Comparison of ENCODE assay signal across 24 cellular contexts in genomic region chr18:62749389-62749788, GRCh38.
"Had no signal": no experiment of that assay in that cellular context is flagged by ENCODE, and none has a peak within 500 bp of the region (broad histone marks: within the 10 kb centered on the region; RNA-seq: fewer than 3 reads in every experiment).

No MANE protein-coding gene starts in this region.

- H3K9me3 ChIP-seq: gastrocnemius medialis, lower lobe of right lung, neutrophil, pancreas, right lobe of liver, stomach, thyroid gland had no signal

- ATAC-seq: esophagus mucosa; gastrocnemius medialis; left ventricle myocardium superior; lower lobe of right lung; natural killer cell treated with Interleukin-12 subunit alpha and Interleukin-12 subunit beta and Interleukin-15 and Interleukin-18, amount 100 ng/mL, for 72 hours; pancreas; right lobe of liver had no signal

- H3K36me3 ChIP-seq: gastrocnemius medialis, lower lobe of right lung, neutrophil, pancreas, right lobe of liver, stomach, thyroid gland had no signal

- H3K36me3 Mint-ChIP-seq: natural killer cell treated with Interleukin-12 subunit alpha and Interleukin-12 subunit beta and Interleukin-15 and Interleukin-18, amount 100 ng/mL, for 72 hours; type B pancreatic cell had no signal

- DNase-seq: dorsolateral prefrontal cortex; effector CD4-positive, alpha-beta T cell; foreskin fibroblast; gastrocnemius medialis; head of caudate nucleus; left ventricle myocardium superior; lower lobe of right lung; pancreas; retina; right lobe of liver; small intestine; stimulated activated CD4-positive, alpha-beta T cell treated with anti-CD3 and anti-CD28 coated beads, Interleukin-15, amount 100 ng/mL, for 24 hours; stimulated activated CD4-positive, alpha-beta T cell treated with anti-CD3 and anti-CD28 coated beads, Interleukin-4, amount 100 ng/mL, for 1 hour; stimulated activated CD8-positive, alpha-beta memory T cell treated with anti-CD3 and anti-CD28 coated beads, Interleukin-4, amount 100 ng/mL, for 48 hours; stimulated activated naive CD4-positive, alpha-beta T cell treated with Interleukin-2 at 50 U/mL for 16 hours; stomach; thyroid gland had no signal

- FAIRE-seq: keratinocyte, pancreas, small intestine had no signal

- H3K9me3 Mint-ChIP-seq: natural killer cell treated with Interleukin-12 subunit alpha and Interleukin-12 subunit beta and Interleukin-15 and Interleukin-18, amount 100 ng/mL, for 72 hours; neural crest cell; type B pancreatic cell had no signal

- H3K4me3 ChIP-seq: dorsolateral prefrontal cortex, gastrocnemius medialis, lower lobe of right lung, pancreas, right lobe of liver, stomach, thyroid gland had no signal

- H3K4me3 Mint-ChIP-seq: natural killer cell treated with Interleukin-12 subunit alpha and Interleukin-12 subunit beta and Interleukin-15 and Interleukin-18, amount 100 ng/mL, for 72 hours; type B pancreatic cell had no signal

- H3K27ac ChIP-seq: epithelial cell of prostate, gastrocnemius medialis, lower lobe of right lung, neutrophil, pancreas, right lobe of liver, stomach had no signal

- H3K27me3 ChIP-seq: dorsolateral prefrontal cortex, gastrocnemius medialis, neutrophil, pancreas, right lobe of liver, stomach, thyroid gland had no signal

- H3K27me3 Mint-ChIP-seq: natural killer cell treated with Interleukin-12 subunit alpha and Interleukin-12 subunit beta and Interleukin-15 and Interleukin-18, amount 100 ng/mL, for 72 hours; type B pancreatic cell had no signal

- H3K27ac Mint-ChIP-seq: natural killer cell treated with Interleukin-12 subunit alpha and Interleukin-12 subunit beta and Interleukin-15 and Interleukin-18, amount 100 ng/mL, for 72 hours; type B pancreatic cell had no signal
